ENCODE assay signal across 8 cellular contexts in the genomic region with DNA sequence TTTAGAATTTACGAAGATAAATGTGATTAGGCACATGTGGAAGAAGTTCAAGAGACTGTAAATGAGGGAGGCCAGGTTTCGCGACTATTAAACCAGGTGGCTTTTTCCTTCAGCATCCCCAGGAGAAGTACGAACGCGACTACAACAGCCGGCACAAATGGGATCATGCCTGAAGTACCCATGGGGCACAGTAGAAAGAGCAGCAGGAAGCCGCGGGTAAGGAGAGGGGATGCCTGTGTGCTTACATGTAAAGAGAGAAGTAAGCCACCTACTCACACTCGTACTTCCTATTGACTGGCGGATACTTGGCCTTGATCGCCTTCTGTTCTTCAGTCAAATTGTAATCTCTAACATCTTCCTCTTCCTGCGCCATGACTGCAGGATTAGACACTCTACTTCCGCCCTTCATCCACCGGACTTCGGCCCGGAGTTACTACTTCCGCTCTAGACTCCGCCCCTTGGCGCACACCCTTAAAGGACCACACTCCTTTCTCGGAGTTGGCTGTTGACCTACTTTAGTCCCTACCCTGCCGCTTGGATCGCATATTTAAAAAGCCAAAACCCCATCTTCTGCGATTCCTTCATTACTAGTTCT. TPM values are rescaled to one million over a fixed set of nuclear protein-coding genes. Genes with fewer than 3 reads are reported as not detected.
A peak's percentile ranks its signal among the peaks of the same experiment; 100 is the strongest.
DNase-seq lines count a peak whose midpoint lies in the region; ATAC-seq and TF ChIP-seq lines count a peak whose summit lies in the region.

A gene (minus strand): TSS at position 394 of the 595 bp plus-strand sequence. CDS start 21 bp downstream, at position 373.

- peaks cover 38% of the 10 kb centered on the region for H3K4me1 ChIP-seq in upper lobe of right lung

- intact Hi-C loops in left cardiac atrium (cut with DNase I): no loop called here
- intact Hi-C loops in posterior vena cava (cut with DNase I): no loop called here
- intact Hi-C loops in upper lobe of right lung (cut with DNase I): no loop called here

- no peaks in the 10 kb centered on the region for H3K9me3 ChIP-seq in upper lobe of right lung

- TF ChIP-seq CTCF in GM12865 (IDR thresholded peaks at IDR 0.05; ENCODE audit: insufficient read depth, low read depth, low read length, missing control alignments) (no peak), upper lobe of right lung (IDR thresholded peaks at IDR 0.05) (no peak)

- H3K27ac ChIP-seq in upper lobe of right lung: peak within 1 kb of the TSS; percentile 98

- ATAC-seq in HG02763 (IDR thresholded peaks at IDR 0.05; ENCODE audit: unreplicated experiment): peak; percentile 63
- ATAC-seq in left cardiac atrium: peak; percentile 86 to 94
- peak; percentile 88 for ATAC-seq in upper lobe of right lung

- H3K36me3 ChIP-seq in upper lobe of right lung: peaks cover 26% of the 10 kb centered on the region

- H3K4me3 ChIP-seq in GM12865 (ENCODE audit: low read depth, low read length) (peak within 1 kb of the TSS; percentile 96), upper lobe of right lung (peak within 1 kb of the TSS; percentile 86)

- DNase-seq in GM12865 (ENCODE audit: low read depth): peak; percentile 96
- DNase-seq in NCI-H146 (lab: John Stamatoyannopoulos, UW): peak; percentile 90
- peak; percentile 76 to 96 (median 86) for DNase-seq in T-helper 1 cell
- DNase-seq in amniotic stem cell (lab: John Stamatoyannopoulos, UW): peak; percentile 90
- peak; percentile 94 for DNase-seq in left cardiac atrium
- DNase-seq in posterior vena cava (ENCODE audit: low spot score): peak; percentile 96
- DNase-seq in upper lobe of right lung: peak; percentile 93

- H3K27me3 ChIP-seq in upper lobe of right lung: no peaks in the 10 kb centered on the region

RNA-seq across cellular contexts. Expression of the gene that starts here (rescaled TPM):
- total RNA-seq in left cardiac atrium (10 to 100 TPM; 26.2 to 32.7 TPM), posterior vena cava (10 to 100 TPM; 31.7 to 37.8 TPM), upper lobe of right lung (47.8 TPM)

Comparison
In these comparisons a context has a peak if more than half of its experiments do, and no peak if none do; other contexts are left out.
1. Peak in every context shown above with its lines: DNase-seq, ATAC-seq, H3K4me3 ChIP-seq and H3K27ac ChIP-seq.